ENCODE assay signal across 20 cellular contexts in genomic region chr18:32037616-32038015, GRCh38. TPM values are rescaled to one million over a fixed set of nuclear protein-coding genes. Genes with fewer than 3 reads are reported as not detected.
DNase-seq lines count a peak whose midpoint lies in the region; ATAC-seq and TF ChIP-seq lines count a peak whose summit lies in the region.
"Had no signal": no experiment of that assay in that cellular context is flagged by ENCODE, and none has a peak within 500 bp of the region (broad histone marks: within the 10 kb centered on the region; RNA-seq: fewer than 3 reads in every experiment).

No MANE protein-coding gene starts in this region.

- H3K27me3 ChIP-seq in OCI-LY3 (ENCODE audit: low read depth, low read length): no peaks in the 10 kb centered on the region
- H3K27me3 ChIP-seq: MG63 had no signal

- ATAC-seq in HG03039 (IDR thresholded peaks at IDR 0.05; ENCODE audit: unreplicated experiment): no peak
- ATAC-seq: GM12878, Right ventricle myocardium inferior had no signal

- H2AFZ ChIP-seq in OCI-LY3 (ENCODE audit: low read depth, low read length) (no peak overlapping the region), OCI-LY7 (ENCODE audit: low read length) (no peak overlapping the region)

- H3K36me3 ChIP-seq in OCI-LY3 (replicated peaks; ENCODE audit: low read depth, low read length) (no peaks in the 10 kb centered on the region), OCI-LY7 (ENCODE audit: insufficient read depth, low read length) (peaks cover 5% of the 10 kb centered on the region; the same call in 1 of the 2 replicates)
- H3K36me3 ChIP-seq: MG63 had no signal

- no peaks in the 10 kb centered on the region for H3K9me3 Mint-ChIP-seq in activated naive CD4-positive, alpha-beta T cell treated with anti-CD3 and anti-CD28 coated beads, Interleukin-2, amount 10 ng/mL, durations not matched to agents 7 days and 5 days
- no peaks in the 10 kb centered on the region for H3K9me3 Mint-ChIP-seq in activated naive CD4-positive, alpha-beta T cell treated with anti-CD3 and anti-CD28 coated beads for 36 hours

- no peaks in the 10 kb centered on the region for H4K20me1 ChIP-seq in OCI-LY3 (ENCODE audit: insufficient read depth, low read length)
- H4K20me1 ChIP-seq in OCI-LY7 (ENCODE audit: insufficient read depth, low read length): no peaks in the 10 kb centered on the region

- POLR2A ChIA-PET in OCI-LY7 (lab: Charles Lee): interaction anchor here (0.7 kb wide), 1 partner anchor 359 kb away, joined by 4 read pairs; no protein-coding TSS in a partner anchor

- H3K4me1 ChIP-seq in OCI-LY3 (ENCODE audit: low read length): peaks cover 28% of the 10 kb centered on the region
- H3K4me1 ChIP-seq in OCI-LY7 (ENCODE audit: insufficient read depth, low read length, poor library complexity, severe bottlenecking): peaks cover 4% of the 10 kb centered on the region
- H3K4me1 ChIP-seq: Caco-2 had no signal

- peaks cover 75% of the 10 kb centered on the region for H3K36me3 Mint-ChIP-seq in activated naive CD4-positive, alpha-beta T cell treated with anti-CD3 and anti-CD28 coated beads, Interleukin-2, amount 10 ng/mL, durations not matched to agents 7 days and 5 days
- H3K36me3 Mint-ChIP-seq in activated naive CD4-positive, alpha-beta T cell treated with anti-CD3 and anti-CD28 coated beads for 36 hours (ENCODE audit: low read depth): peaks cover 25% of the 10 kb centered on the region

- DNase-seq in activated naive CD4-positive, alpha-beta T cell treated with anti-CD3 and anti-CD28 coated beads, Interleukin-2, amount 10 ng/mL, durations not matched to agents 7 days and 5 days: no peak
- DNase-seq in activated naive CD4-positive, alpha-beta T cell treated with anti-CD3 and anti-CD28 coated beads for 36 hours: no peak
- peak; percentile 8 to 9 for DNase-seq in erythroblast (lab: John Stamatoyannopoulos, UW)
- no peak for DNase-seq in OCI-LY7 (ENCODE audit: low spot score)
- no peak for DNase-seq in central memory CD4-positive, alpha-beta T cell
- DNase-seq: Caco-2; CD4-positive, CD25-positive, alpha-beta regulatory T cell; DND-41; H7; MG63; NCI-H1417; NCI-H1694 treated with DMSO at 0.1 percent for 48 hours; NCI-H2081 treated with DMSO at 0.1 percent for 48 hours; NCI-H2171 treated with DMSO at 0.1 percent for 48 hours; NCI-H524 treated with DMSO at 0.1 percent for 48 hours; NCI-H82 had no signal

- intact Hi-C loops in activated naive CD4-positive, alpha-beta T cell treated with anti-CD3 and anti-CD28 coated beads for 36 hours (cut with micrococcal nuclease): no loop called here
- intact Hi-C loops in OCI-LY7 (cut with micrococcal nuclease; ENCODE audit: unreplicated experiment): no loop called here

- H3K79me2 ChIP-seq in OCI-LY3 (ENCODE audit: low read length): no peaks in the 10 kb centered on the region
- H3K79me2 ChIP-seq in OCI-LY7 (ENCODE audit: insufficient read depth, low read depth, low read length): no peaks in the 10 kb centered on the region

- TF ChIP-seq CTCF in OCI-LY3 (IDR thresholded peaks at IDR 0.05; ENCODE audit: low read depth, low read length) (no peak), OCI-LY7 (conservative IDR thresholded peaks at IDR 0.05; ENCODE audit: low read length) (no peak)

- H3K9me3 ChIP-seq in OCI-LY3 (ENCODE audit: insufficient read depth, low read length) (no peaks in the 10 kb centered on the region), OCI-LY7 (ENCODE audit: low read length) (no peaks in the 10 kb centered on the region)
- H3K9me3 ChIP-seq: Caco-2, MG63 had no signal

- no peak overlapping the region for H3K9ac ChIP-seq in OCI-LY3 (ENCODE audit: low read length)

- H3K4me3 ChIP-seq in OCI-LY3 (ENCODE audit: low read length): no peak overlapping the region
- H3K4me3 ChIP-seq in OCI-LY7 (ENCODE audit: low read depth, low read length, poor library complexity, severe bottlenecking): no peak overlapping the region
- H3K4me3 ChIP-seq: GM12878, MG63 had no signal

- no peaks in the 10 kb centered on the region for H3K27me3 Mint-ChIP-seq in activated naive CD4-positive, alpha-beta T cell treated with anti-CD3 and anti-CD28 coated beads, Interleukin-2, amount 10 ng/mL, durations not matched to agents 7 days and 5 days
- no peaks in the 10 kb centered on the region for H3K27me3 Mint-ChIP-seq in activated naive CD4-positive, alpha-beta T cell treated with anti-CD3 and anti-CD28 coated beads for 36 hours (ENCODE audit: low read depth)
- H3K27me3 Mint-ChIP-seq: CD4-positive, CD25-positive, alpha-beta regulatory T cell had no signal

- H3K27ac ChIP-seq in OCI-LY3 (ENCODE audit: low read length) (no peak overlapping the region), OCI-LY7 (ENCODE audit: low read depth, low read length, poor library complexity, severe bottlenecking) (no peak overlapping the region)

- H3K4me3 Mint-ChIP-seq in activated naive CD4-positive, alpha-beta T cell treated with anti-CD3 and anti-CD28 coated beads, Interleukin-2, amount 10 ng/mL, durations not matched to agents 7 days and 5 days: no peak overlapping the region
- H3K4me3 Mint-ChIP-seq in activated naive CD4-positive, alpha-beta T cell treated with anti-CD3 and anti-CD28 coated beads for 36 hours: no peak overlapping the region

- TF ChIP-seq POLR2A in erythroblast (IDR thresholded peaks at IDR 0.05; ENCODE audit: low read length): no peak

- peak overlapping the region; percentile 32; the same call in 1 of the 2 replicates for H3K4me2 ChIP-seq in OCI-LY3 (ENCODE audit: low read length)
- no peak overlapping the region for H3K4me2 ChIP-seq in OCI-LY7 (ENCODE audit: low read length)

- CTCF ChIA-PET in activated naive CD4-positive, alpha-beta T cell treated with anti-CD3 and anti-CD28 coated beads, Interleukin-2, amount 10 ng/mL, durations not matched to agents 7 days and 5 days (lab: Charles Lee): no interaction called here
- CTCF ChIA-PET in activated naive CD4-positive, alpha-beta T cell treated with anti-CD3 and anti-CD28 coated beads for 36 hours (lab: Charles Lee): interaction anchor here (0.7 to 1.4 kb wide), 2 partner anchors 11 to 35 kb away, joined by 3 to 4 read pairs; no protein-coding TSS in a partner anchor
- CTCF ChIA-PET in OCI-LY7 (lab: Charles Lee; ENCODE audit: unreplicated experiment): no interaction called here

- BruUV-seq in OCI-LY7 (replicated peaks; lab: Mats Ljungman, UMichigan): no TSS peak

- H3K27ac Mint-ChIP-seq in activated naive CD4-positive, alpha-beta T cell treated with anti-CD3 and anti-CD28 coated beads, Interleukin-2, amount 10 ng/mL, durations not matched to agents 7 days and 5 days: peak overlapping the region; percentile 11
- no peak overlapping the region for H3K27ac Mint-ChIP-seq in activated naive CD4-positive, alpha-beta T cell treated with anti-CD3 and anti-CD28 coated beads for 36 hours

- no peaks in the 10 kb centered on the region for H3K9me2 ChIP-seq in OCI-LY7 (ENCODE audit: insufficient read depth, low read length)

- peaks cover 74% of the 10 kb centered on the region for H3K4me1 Mint-ChIP-seq in activated naive CD4-positive, alpha-beta T cell treated with anti-CD3 and anti-CD28 coated beads, Interleukin-2, amount 10 ng/mL, durations not matched to agents 7 days and 5 days
- peaks cover 58% of the 10 kb centered on the region for H3K4me1 Mint-ChIP-seq in activated naive CD4-positive, alpha-beta T cell treated with anti-CD3 and anti-CD28 coated beads for 36 hours (ENCODE audit: low read depth)

RNA-seq across cellular contexts. Expression of gene RNF125, which starts 19.0 kb away (rescaled TPM):
- 10 to 100 TPM; 11.4 to 12.0 TPM for total RNA-seq in activated naive CD4-positive, alpha-beta T cell treated with anti-CD3 and anti-CD28 coated beads for 36 hours
- 1.2 TPM in 2 replicates for total RNA-seq in OCI-LY7 (2014; rRNA removed; shearing (Covaris generic))
- 2.2 and 3.2 TPM in 2 replicates for total RNA-seq in OCI-LY7 (2022)

RNA-seq across cellular contexts. Expression of gene RNF138, which starts 54.1 kb away (rescaled TPM):
- total RNA-seq in activated naive CD4-positive, alpha-beta T cell treated with anti-CD3 and anti-CD28 coated beads for 36 hours: 10 to 100 TPM; 75.4 to 85.5 TPM
- 17.5 and 25.8 TPM in 2 replicates for total RNA-seq in OCI-LY7 (2014; rRNA removed; shearing (Covaris generic))
- 32.7 and 39.1 TPM in 2 replicates for total RNA-seq in OCI-LY7 (2022)

Comparison
In these comparisons a context has a peak if more than half of its experiments do, and no peak if none do; other contexts are left out.
1. DNase-seq: peak in erythroblast (2 of 2); none in activated naive CD4-positive, alpha-beta T cell treated with anti-CD3 and anti-CD28 coated beads, Interleukin-2, amount 10 ng/mL, durations not matched to agents 7 days and 5 days (single experiment), activated naive CD4-positive, alpha-beta T cell treated with anti-CD3 and anti-CD28 coated beads for 36 hours (single experiment), OCI-LY7 (single experiment) and central memory CD4-positive, alpha-beta T cell (single experiment).